In the genomic region with DNA sequence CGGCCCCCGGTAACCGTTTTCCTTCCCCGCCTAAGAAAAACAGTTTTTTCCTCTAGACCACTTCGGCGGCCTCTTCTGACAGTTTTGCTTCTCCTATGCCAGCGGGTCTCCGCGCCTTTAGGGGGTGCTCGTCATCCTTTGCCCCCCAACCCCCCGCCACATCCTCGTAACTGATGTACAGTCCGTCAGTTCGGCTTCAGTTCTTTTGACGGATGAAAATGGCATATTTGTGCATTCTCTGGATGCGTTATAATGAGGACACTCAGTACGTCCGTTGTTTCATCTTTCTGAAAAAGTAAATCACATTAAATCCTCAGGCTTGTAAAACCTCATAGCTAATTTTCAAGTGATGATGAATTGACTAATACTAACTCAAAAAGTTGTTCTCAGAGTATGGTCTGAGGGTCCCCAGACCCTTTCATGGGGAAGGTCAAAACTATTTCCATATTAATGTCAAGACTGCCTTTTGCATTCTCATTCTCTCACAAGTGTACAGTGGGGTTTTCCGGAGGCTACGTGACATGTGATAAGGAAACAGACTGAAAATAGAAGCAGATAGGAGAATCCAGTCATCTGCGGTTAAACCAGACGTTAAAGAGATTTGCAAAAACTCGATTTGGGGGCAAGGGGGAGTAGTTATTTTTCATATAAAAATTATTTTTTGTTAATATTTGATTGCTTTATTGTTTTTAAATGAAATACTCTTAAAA, we compare ENCODE assay signal across 8 cellular contexts. TPM values are rescaled to one million over a fixed set of nuclear protein-coding genes. Genes with fewer than 3 reads are reported as not detected.
A peak's percentile ranks its signal among the peaks of the same experiment; 100 is the strongest.
DNase-seq lines count a peak whose midpoint lies in the region; ATAC-seq, FAIRE-seq and TF ChIP-seq lines count a peak whose summit lies in the region.

No MANE protein-coding gene starts in this region.

- H3K27me3 Mint-ChIP-seq in mesothelial cell of epicardium (ENCODE audit: low read depth), result no peaks in the 10 kb centered on the region

- H3K36me3 ChIP-seq in ES-I3 (ENCODE audit: insufficient read depth, low read length) (0 out of 2 replicates have a peak, but pooled peaks cover 3% of the 10 kb centered on the region), duodenal mucosa (ENCODE audit: control insufficient read depth in 1 of 2, insufficient read depth in 2 of 2, low read length in 2 of 2) (no peaks in the 10 kb centered on the region), suprapubic skin (no peaks in the 10 kb centered on the region)

- peak overlapping the region; percentile 97 for H3K4me3 Mint-ChIP-seq in mesothelial cell of epicardium

- ATAC-seq in GM19467 (IDR thresholded peaks at IDR 0.05; ENCODE audit: unreplicated experiment) (peak; percentile 16), HG03575 (IDR thresholded peaks at IDR 0.05; ENCODE audit: extremely low read depth, insufficient number of reproducible peaks, low FRiP score, unreplicated experiment) (peak; percentile 14)

- peak overlapping the region; percentile 93 for H3K9ac ChIP-seq in ES-I3 (ENCODE audit: low read depth, low read length)
- peak overlapping the region in 1 of 2 donors; percentile 83 for H3K9ac ChIP-seq in duodenal mucosa (ENCODE audit: low read depth in 1 of 2, low read length in 2 of 2)

- no peaks in the 10 kb centered on the region for H3K9me3 ChIP-seq in ES-I3 (ENCODE audit: control insufficient read depth, insufficient read depth, low read length)
- H3K9me3 ChIP-seq in duodenal mucosa (ENCODE audit: control insufficient read depth in 1 of 2, low read length in 2 of 2), result no peaks in the 10 kb centered on the region
- no peaks in the 10 kb centered on the region for H3K9me3 ChIP-seq in suprapubic skin

- H3K27me3 ChIP-seq in duodenal mucosa (ENCODE audit: control insufficient read depth in 1 of 2, insufficient read depth in 2 of 2, low read length in 2 of 2) (no peaks in the 10 kb centered on the region), suprapubic skin (no peaks in the 10 kb centered on the region)

- H3K4me3 ChIP-seq in duodenal mucosa (ENCODE audit: low read depth in 1 of 2, low read length in 2 of 2) (peak overlapping the region; percentile 51 to 77), suprapubic skin (peak overlapping the region; percentile 91)

- DNase-seq in mesothelial cell of epicardium (ENCODE audit: low spot score in 2 of 2, unreplicated experiment in 2 of 2) (no peak), suprapubic skin (ENCODE audit: low spot score in 2 of 2) (no peak), AG20443 (ENCODE audit: low spot score) (no peak)

- H3K4me1 Mint-ChIP-seq in mesothelial cell of epicardium, result peaks cover 28% of the 10 kb centered on the region

- peak; percentile 67 for FAIRE-seq in TTC549 (lab: Jason Lieb, UNC)

- H3K4me1 ChIP-seq in ES-I3 (ENCODE audit: insufficient read depth, low read length) (peaks cover 8% of the 10 kb centered on the region; the same call in 1 of the 2 replicates), duodenal mucosa (ENCODE audit: control insufficient read depth in 1 of 2, insufficient read depth in 2 of 2, low read length in 2 of 2) (peaks cover 6 to 14% of the 10 kb centered on the region in 2 donors), suprapubic skin (peaks cover 30% of the 10 kb centered on the region)

- TF ChIP-seq CTCF in mesothelial cell of epicardium (IDR thresholded peaks at IDR 0.05; ENCODE audit: unreplicated experiment) (no peak), suprapubic skin (IDR thresholded peaks at IDR 0.05) (no peak)

- peak overlapping the region; percentile 97 for H3K27ac ChIP-seq in duodenal mucosa (ENCODE audit: low read depth, low read length)
- H3K27ac ChIP-seq in suprapubic skin, result peak overlapping the region; percentile 99

- peaks cover 3% of the 10 kb centered on the region for H3K9me3 Mint-ChIP-seq in mesothelial cell of epicardium

- peak overlapping the region; percentile 99 for H3K27ac Mint-ChIP-seq in mesothelial cell of epicardium

- no peak for TF ChIP-seq EP300 in suprapubic skin (IDR thresholded peaks at IDR 0.05)

- TF ChIP-seq POLR2A in suprapubic skin (IDR thresholded peaks at IDR 0.05), result no peak

- peaks cover 9% of the 10 kb centered on the region for H3K36me3 Mint-ChIP-seq in mesothelial cell of epicardium

- 6% methylated on average over 23 of the region's 23 CpGs for WGBS in suprapubic skin

RNA-seq across cellular contexts. Expression of gene NAP1L1, which starts 0.8 kb away (rescaled TPM):
- total RNA-seq in mesothelial cell of epicardium, result 867 to 887 TPM (median 880 TPM) in 3 replicates
- total RNA-seq in suprapubic skin, result 100 to 1,000 TPM; 159 to 243 (median 186) TPM

RNA-seq across cellular contexts. Expression of gene PHLDA1, which starts 53.7 kb away (rescaled TPM):
- total RNA-seq in mesothelial cell of epicardium (23.4 to 24.4 TPM (median 23.6 TPM) in 3 replicates), suprapubic skin (10 to 100 TPM; 16.4 to 31.2 (median 23.3) TPM)
